ENCODE assay signal across 1 cellular context in genomic region chr10:75402486-75403143, GRCh38.
A peak's percentile ranks its signal among the peaks of the same experiment; 100 is the strongest.
TF ChIP-seq lines count a peak whose summit lies in the region.

No MANE protein-coding gene starts in this region.

TF ChIP-seq in HEK293, 187 proteins besides CTCF, POLR2A, EP300 and RAD21 (continued from another document):
- peak; percentile 32; the same call in 1 of the 2 replicates for TF ChIP-seq ZSCAN4 (tag by site-specific recombination; IDR thresholded peaks at IDR 0.05)
- 0 out of 2 replicates have a peak, but pooled peaks have one; percentile 66 for TF ChIP-seq ZNF513 (tag by site-specific recombination; IDR thresholded peaks at IDR 0.05)
- 0 out of 2 replicates have a peak, but pooled peaks have one; percentile 19 for TF ChIP-seq ZFHX2 (tag by site-specific recombination; conservative IDR thresholded peaks at IDR 0.05)
- TF ChIP-seq ZNF48 (tag by site-specific recombination; IDR thresholded peaks at IDR 0.05), result no peak
- peak; percentile 96 for TF ChIP-seq ZNF610 (tag by site-specific recombination; IDR thresholded peaks at IDR 0.05; ENCODE audit: borderline replicate concordance)
- TF ChIP-seq ZNF366 (tag by site-specific recombination; conservative IDR thresholded peaks at IDR 0.05), result peak; percentile 97
- TF ChIP-seq ZSCAN16 (tag by site-specific recombination; IDR thresholded peaks at IDR 0.05), result no peak
- no peak for TF ChIP-seq ZBTB17 (tag by site-specific recombination; IDR thresholded peaks at IDR 0.05)
- TF ChIP-seq SCRT2 (tag by site-specific recombination; IDR thresholded peaks at IDR 0.05), result no peak
- no peak for TF ChIP-seq ZNF26 (tag by site-specific recombination; IDR thresholded peaks at IDR 0.05)
- TF ChIP-seq ZNF629 (tag by site-specific recombination; IDR thresholded peaks at IDR 0.05), result peak; percentile 72
- peak; percentile 67 for TF ChIP-seq ZNF18 (tag by site-specific recombination; IDR thresholded peaks at IDR 0.05)
- peak; percentile 89 for TF ChIP-seq WT1 (tag by site-specific recombination; IDR thresholded peaks at IDR 0.05)
- TF ChIP-seq ZNF660 (tag by site-specific recombination; IDR thresholded peaks at IDR 0.05), result no peak; the same call in 1 of the 2 replicates
